ENCODE assay signal across 1 cellular context in genomic region chr3:101512521-101513418, GRCh38.
TF ChIP-seq lines count a peak whose summit lies in the region.

SENP7 (minus strand) TSS chr3:101513212; CDS start chr3:101513130, 82 bp downstream.

TF ChIP-seq in K562, 482 proteins besides CTCF, POLR2A, EP300 and RAD21 (continued from another document):
- TF ChIP-seq TFAP4 (CRISPR knock-in tag; IDR thresholded peaks at IDR 0.05; ENCODE audit: borderline replicate concordance), result peak; percentile 57; the same call in 1 of the 2 replicates
- peak in 1 of 2 experiments; percentile 57; a peak in 1 of 4 replicates for TF ChIP-seq MLLT1 (IDR thresholded peaks at IDR 0.05)
- peak; percentile 80; the same call in 1 of the 2 replicates for TF ChIP-seq GTF2E2 (tag; IDR thresholded peaks at IDR 0.05)
- TF ChIP-seq NRF1 (conservative IDR thresholded peaks at IDR 0.05 in 1 of 2, IDR thresholded peaks at IDR 0.05 in 1 of 2), result peak; percentile 88 to 90
- peak; percentile 41 for TF ChIP-seq NEUROD1 (IDR thresholded peaks at IDR 0.05; ENCODE audit: borderline replicate concordance, low read depth, low read length, partially characterized antibody)
- peak in 1 of 2 experiments; percentile 51; a peak in 1 of 4 replicates for TF ChIP-seq MAZ (CRISPR knock-in tag; conservative IDR thresholded peaks at IDR 0.05 in 1 of 2, IDR thresholded peaks at IDR 0.05 in 1 of 2)
- no peak for TF ChIP-seq ZNF398 (CRISPR knock-in tag; IDR thresholded peaks at IDR 0.05)
- peak; percentile 74 for TF ChIP-seq PRDM10 (IDR thresholded peaks at IDR 0.05; ENCODE audit: partially characterized antibody)
- peak; percentile 18; the same call in 1 of the 2 replicates for TF ChIP-seq BHLHE40 (IDR thresholded peaks at IDR 0.05; ENCODE audit: low read length)
- TF ChIP-seq CCNT2 (IDR thresholded peaks at IDR 0.05; ENCODE audit: borderline replicate concordance, extremely low read depth, insufficient read length, low read depth, low read length), result no peak
- TF ChIP-seq TAF9B (IDR thresholded peaks at IDR 0.05; ENCODE audit: partially characterized antibody), result peak; percentile 36
- peak; percentile 51; the same call in 1 of the 2 replicates for TF ChIP-seq ZNF263 (CRISPR knock-in tag; IDR thresholded peaks at IDR 0.05; ENCODE audit: borderline replicate concordance)
- peak; percentile 69; the same call in 1 of the 2 replicates for TF ChIP-seq POLR2H (tag; IDR thresholded peaks at IDR 0.05; ENCODE audit: low read depth)
- TF ChIP-seq DPF2 (IDR thresholded peaks at IDR 0.05), result no peak; the same call in 1 of the 2 replicates
- TF ChIP-seq KLF6 (CRISPR knock-in tag; IDR thresholded peaks at IDR 0.05; ENCODE audit: borderline replicate concordance), result no peak
